In the genomic region with DNA sequence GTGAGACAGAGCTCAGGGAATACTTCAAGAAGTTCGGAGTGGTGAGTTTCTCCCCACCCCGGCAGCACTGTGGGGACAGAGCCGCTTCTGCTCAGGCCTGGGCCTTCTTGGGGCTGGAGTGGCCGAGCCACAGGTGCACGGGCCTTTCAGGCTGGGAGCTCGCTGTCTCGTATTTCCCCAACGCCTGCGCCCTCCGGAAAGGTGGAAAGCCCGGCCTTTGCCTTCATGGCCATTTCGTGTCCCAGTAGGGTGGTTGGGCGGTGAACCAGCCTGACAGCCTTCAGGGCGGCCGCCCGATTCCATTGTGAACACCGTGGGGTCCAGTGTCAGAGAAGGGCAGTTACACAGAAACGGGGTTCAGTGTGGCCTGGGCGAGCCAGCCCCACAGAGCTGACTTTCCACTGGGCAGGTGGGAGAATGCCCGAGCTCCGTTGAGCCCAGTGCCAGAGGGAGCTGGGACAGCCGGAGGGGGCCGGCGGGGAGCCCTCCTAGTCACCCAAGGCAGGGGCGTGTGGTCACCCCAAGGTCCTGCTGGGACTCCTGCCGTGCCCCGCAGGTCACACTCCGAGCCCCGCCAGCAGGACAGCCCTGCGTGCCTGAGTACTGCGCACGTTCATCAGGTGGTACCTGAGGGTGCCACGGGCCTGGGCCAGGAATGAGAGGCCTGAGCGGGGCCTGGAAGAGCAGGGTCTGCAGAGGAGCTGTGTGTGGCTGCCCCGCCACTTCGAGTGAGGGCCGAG, we compare ENCODE assay signal across 1 cellular context.
TF ChIP-seq lines count a peak whose summit lies in the region.

No MANE protein-coding gene starts in this region.

TF ChIP-seq in GM12891, 5 proteins besides CTCF, POLR2A, EP300 and RAD21:
- TF ChIP-seq POLR2AphosphoS5 (IDR thresholded peaks at IDR 0.05; ENCODE audit: low read depth, low read length) = no peak
- no peak for TF ChIP-seq SPI1 (IDR thresholded peaks at IDR 0.05; ENCODE audit: low read depth, low read length)
- TF ChIP-seq POU2F2 (IDR thresholded peaks at IDR 0.05; ENCODE audit: low read depth, low read length) = no peak
- TF ChIP-seq PAX5 (IDR thresholded peaks at IDR 0.05; ENCODE audit: insufficient read depth, low read length, severe bottlenecking) = no peak
- no peak for TF ChIP-seq TAF1 (IDR thresholded peaks at IDR 0.05; ENCODE audit: low read depth, low read length)
